In the genomic region with DNA sequence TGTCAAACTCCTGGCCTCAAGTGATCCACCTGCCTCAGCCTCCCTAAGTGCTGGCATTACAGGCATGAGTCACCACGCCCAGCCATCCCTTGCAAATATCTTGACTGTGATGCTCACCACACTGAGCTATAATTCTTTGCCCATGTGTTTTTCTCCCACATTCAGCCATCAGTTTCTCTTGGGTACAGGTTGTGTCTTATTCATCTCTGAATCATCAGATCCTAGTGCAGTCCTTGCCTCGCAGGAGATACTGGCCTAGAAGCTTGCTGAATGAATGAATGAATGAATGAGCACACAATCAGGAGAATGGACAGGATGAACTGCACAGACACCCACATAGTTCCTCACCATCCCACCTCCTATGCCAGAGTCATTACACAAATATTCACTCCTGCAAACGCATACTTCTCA, we compare ENCODE assay signal across 16 cellular contexts. TPM values are rescaled to one million over a fixed set of nuclear protein-coding genes. Genes with fewer than 3 reads are reported as not detected.
A peak's percentile ranks its signal among the peaks of the same experiment; 100 is the strongest.
DNase-seq lines count a peak whose midpoint lies in the region; ATAC-seq and TF ChIP-seq lines count a peak whose summit lies in the region.
"Had no signal": no experiment of that assay in that cellular context is flagged by ENCODE, and none has a peak within 500 bp of the region (broad histone marks: within the 10 kb centered on the region; RNA-seq: fewer than 3 reads in every experiment).

No MANE protein-coding gene starts in this region.

- no peak overlapping the region for H3K4me2 ChIP-seq in GM23248 (ENCODE audit: unreplicated experiment)

- peaks cover 16% of the 10 kb centered on the region for H3F3A ChIP-seq in GM23248 (ENCODE audit: insufficient read depth)

- H3K4me1 Mint-ChIP-seq in type B pancreatic cell (ENCODE audit: unreplicated experiment), result peaks cover 13% of the 10 kb centered on the region
- H3K4me1 Mint-ChIP-seq: stimulated activated naive B cell treated with anti-CD40 and anti-IgM and Interleukin-4, amounts not matched to agents 10 μg/mL and 1 μg/mL and 100 μg/mL, for 72 hours had no signal

- H2AFZ ChIP-seq in ACC112 (ENCODE audit: low read length, unreplicated experiment) (no peak overlapping the region), GM23248 (no peak overlapping the region)

- DNase-seq in GM23248, result peak; percentile 86
- DNase-seq in foreskin fibroblast, result peak; percentile 80 to 86
- no peak for DNase-seq in type B pancreatic cell (ENCODE audit: extremely low spot score, unreplicated experiment)
- DNase-seq in GM19238 (ENCODE audit: insufficient read length, low spot score), result no peak
- DNase-seq: activated effector memory CD4-positive, alpha-beta T cell treated with anti-CD3 and anti-CD28 coated beads, Interleukin-2, amount 50 U/mL, for 16 hours; C1 segment of cervical spinal cord; central memory CD4-positive, alpha-beta T cell; erythroblast; stimulated activated CD4-positive, alpha-beta T cell treated with anti-CD3 and anti-CD28 coated beads, Interleukin-4, amount 100 ng/mL, for 1 hour; stimulated activated naive B cell treated with anti-CD40 and anti-IgM and Interleukin-4, amounts not matched to agents 10 μg/mL and 1 μg/mL and 100 μg/mL, for 72 hours had no signal

- ATAC-seq in SK-N-SH treated with all-trans-retinoic acid at 6 μM for 48 hours (peak; percentile 83), GM21528 (IDR thresholded peaks at IDR 0.05; ENCODE audit: low FRiP score, unreplicated experiment) (no peak), HG03378 (IDR thresholded peaks at IDR 0.05; ENCODE audit: unreplicated experiment) (no peak)
- ATAC-seq: stimulated activated naive B cell treated with anti-CD40 and anti-IgM and Interleukin-4, amounts not matched to agents 10 μg/mL and 1 μg/mL and 100 μg/mL, for 72 hours had no signal

- in situ Hi-C loops in GM23248 (cut with MboI), result no loop called here

- no peaks in the 10 kb centered on the region for H3K9me2 ChIP-seq in GM23248 (ENCODE audit: insufficient read depth)

- peak overlapping the region; percentile 51; the same call in 1 of the 2 replicates for H3K27ac ChIP-seq in ACC112 (ENCODE audit: low read depth, low read length)
- H3K27ac ChIP-seq in GM23248, result no peak overlapping the region
- H3K27ac ChIP-seq: prostate gland had no signal

- H3K9me3 Mint-ChIP-seq in type B pancreatic cell, result no peaks in the 10 kb centered on the region
- H3K9me3 Mint-ChIP-seq: stimulated activated naive B cell treated with anti-CD40 and anti-IgM and Interleukin-4, amounts not matched to agents 10 μg/mL and 1 μg/mL and 100 μg/mL, for 72 hours had no signal

- no peaks in the 10 kb centered on the region for H3K36me3 Mint-ChIP-seq in type B pancreatic cell
- H3K36me3 Mint-ChIP-seq: stimulated activated naive B cell treated with anti-CD40 and anti-IgM and Interleukin-4, amounts not matched to agents 10 μg/mL and 1 μg/mL and 100 μg/mL, for 72 hours had no signal

- H3K4me3 ChIP-seq in ACC112 (ENCODE audit: low read depth, low read length) (no peak overlapping the region), GM23248 (no peak overlapping the region), foreskin fibroblast (ENCODE audit: low read depth in 1 of 2, low read length in 2 of 2) (no peak overlapping the region)
- H3K4me3 ChIP-seq: prostate gland had no signal

- no peak for TF ChIP-seq CTCF in foreskin fibroblast (IDR thresholded peaks at IDR 0.05; ENCODE audit: low read depth, low read length)
- no peak for TF ChIP-seq CTCF in type B pancreatic cell (conservative IDR thresholded peaks at IDR 0.05)

- H3K27me3 Mint-ChIP-seq in type B pancreatic cell, result no peaks in the 10 kb centered on the region

- H3K9me3 ChIP-seq in GM23248 (ENCODE audit: low read depth), result no peaks in the 10 kb centered on the region
- H3K9me3 ChIP-seq: prostate gland had no signal

- H4K20me1 ChIP-seq in GM23248 (ENCODE audit: insufficient read depth), result no peaks in the 10 kb centered on the region

- peaks cover 15% of the 10 kb centered on the region for H3K4me1 ChIP-seq in ACC112 (ENCODE audit: control insufficient read depth, insufficient read depth, low read length, unreplicated experiment)
- peaks cover 9% of the 10 kb centered on the region for H3K4me1 ChIP-seq in GM23248 (ENCODE audit: insufficient read depth)
- H3K4me1 ChIP-seq: prostate gland had no signal

- no peaks in the 10 kb centered on the region for H3K36me3 ChIP-seq in ACC112 (ENCODE audit: insufficient read depth, low read length)
- no peaks in the 10 kb centered on the region for H3K36me3 ChIP-seq in GM23248 (ENCODE audit: low read depth)
- H3K36me3 ChIP-seq: prostate gland had no signal

- H3K27me3 ChIP-seq in ACC112 (ENCODE audit: insufficient read depth, low read length) (no peaks in the 10 kb centered on the region), GM23248 (replicated peaks; ENCODE audit: insufficient read depth) (no peaks in the 10 kb centered on the region)

- no peak overlapping the region for H3K27ac Mint-ChIP-seq in type B pancreatic cell
- H3K27ac Mint-ChIP-seq: stimulated activated naive B cell treated with anti-CD40 and anti-IgM and Interleukin-4, amounts not matched to agents 10 μg/mL and 1 μg/mL and 100 μg/mL, for 72 hours had no signal

- H3K9ac ChIP-seq in GM23248, result no peak overlapping the region

- 2 to 6% methylated on average over 3 of the region's 3 CpGs for WGBS in GM23248 (ENCODE audit: low coverage in 1 of 2, low lambda C conversion rate in 2 of 2, missing lambda C conversion rate in 2 of 2), 2 experiments

- H3K79me2 ChIP-seq in ACC112 (ENCODE audit: control insufficient read depth, insufficient read depth, low read length, unreplicated experiment) (no peaks in the 10 kb centered on the region), GM23248 (ENCODE audit: insufficient read depth) (no peaks in the 10 kb centered on the region)

- no peak overlapping the region for H3K4me3 Mint-ChIP-seq in type B pancreatic cell
- H3K4me3 Mint-ChIP-seq: stimulated activated naive B cell treated with anti-CD40 and anti-IgM and Interleukin-4, amounts not matched to agents 10 μg/mL and 1 μg/mL and 100 μg/mL, for 72 hours had no signal

TF ChIP-seq in SK-N-SH treated with all-trans-retinoic acid at 6 μM for 48 hours, 23 proteins besides CTCF, POLR2A, EP300 and RAD21:
- TF ChIP-seq ZFP30 (CRISPR knock-in tag; IDR thresholded peaks at IDR 0.05), result no peak
- TF ChIP-seq, protein P1, sequence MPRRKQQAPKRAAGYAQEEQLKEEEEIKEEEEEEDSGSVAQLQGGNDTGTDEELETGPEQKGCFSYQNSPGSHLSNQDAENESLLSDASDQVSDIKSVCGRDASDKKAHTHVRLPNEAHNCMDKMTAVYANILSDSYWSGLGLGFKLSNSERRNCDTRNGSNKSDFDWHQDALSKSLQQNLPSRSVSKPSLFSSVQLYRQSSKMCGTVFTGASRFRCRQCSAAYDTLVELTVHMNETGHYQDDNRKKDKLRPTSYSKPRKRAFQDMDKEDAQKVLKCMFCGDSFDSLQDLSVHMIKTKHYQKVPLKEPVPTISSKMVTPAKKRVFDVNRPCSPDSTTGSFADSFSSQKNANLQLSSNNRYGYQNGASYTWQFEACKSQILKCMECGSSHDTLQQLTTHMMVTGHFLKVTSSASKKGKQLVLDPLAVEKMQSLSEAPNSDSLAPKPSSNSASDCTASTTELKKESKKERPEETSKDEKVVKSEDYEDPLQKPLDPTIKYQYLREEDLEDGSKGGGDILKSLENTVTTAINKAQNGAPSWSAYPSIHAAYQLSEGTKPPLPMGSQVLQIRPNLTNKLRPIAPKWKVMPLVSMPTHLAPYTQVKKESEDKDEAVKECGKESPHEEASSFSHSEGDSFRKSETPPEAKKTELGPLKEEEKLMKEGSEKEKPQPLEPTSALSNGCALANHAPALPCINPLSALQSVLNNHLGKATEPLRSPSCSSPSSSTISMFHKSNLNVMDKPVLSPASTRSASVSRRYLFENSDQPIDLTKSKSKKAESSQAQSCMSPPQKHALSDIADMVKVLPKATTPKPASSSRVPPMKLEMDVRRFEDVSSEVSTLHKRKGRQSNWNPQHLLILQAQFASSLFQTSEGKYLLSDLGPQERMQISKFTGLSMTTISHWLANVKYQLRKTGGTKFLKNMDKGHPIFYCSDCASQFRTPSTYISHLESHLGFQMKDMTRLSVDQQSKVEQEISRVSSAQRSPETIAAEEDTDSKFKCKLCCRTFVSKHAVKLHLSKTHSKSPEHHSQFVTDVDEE (CRISPR knock-in tag; IDR thresholded peaks at IDR 0.05), result no peak
- no peak for TF ChIP-seq ESRRG (CRISPR knock-in tag; IDR thresholded peaks at IDR 0.05)
- no peak for TF ChIP-seq ARNTL (CRISPR knock-in tag; IDR thresholded peaks at IDR 0.05; ENCODE audit: borderline replicate concordance, low read depth)
- TF ChIP-seq, protein P2, sequence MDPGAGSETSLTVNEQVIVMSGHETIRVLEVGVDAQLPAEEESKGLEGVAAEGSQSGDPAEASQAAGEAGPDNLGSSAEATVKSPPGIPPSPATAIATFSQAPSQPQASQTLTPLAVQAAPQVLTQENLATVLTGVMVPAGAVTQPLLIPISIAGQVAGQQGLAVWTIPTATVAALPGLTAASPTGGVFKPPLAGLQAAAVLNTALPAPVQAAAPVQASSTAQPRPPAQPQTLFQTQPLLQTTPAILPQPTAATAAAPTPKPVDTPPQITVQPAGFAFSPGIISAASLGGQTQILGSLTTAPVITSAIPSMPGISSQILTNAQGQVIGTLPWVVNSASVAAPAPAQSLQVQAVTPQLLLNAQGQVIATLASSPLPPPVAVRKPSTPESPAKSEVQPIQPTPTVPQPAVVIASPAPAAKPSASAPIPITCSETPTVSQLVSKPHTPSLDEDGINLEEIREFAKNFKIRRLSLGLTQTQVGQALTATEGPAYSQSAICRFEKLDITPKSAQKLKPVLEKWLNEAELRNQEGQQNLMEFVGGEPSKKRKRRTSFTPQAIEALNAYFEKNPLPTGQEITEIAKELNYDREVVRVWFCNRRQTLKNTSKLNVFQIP (CRISPR knock-in tag; IDR thresholded peaks at IDR 0.05; ENCODE audit: borderline replicate concordance, low read depth), result no peak
- TF ChIP-seq BACH2 (CRISPR knock-in tag; IDR thresholded peaks at IDR 0.05; ENCODE audit: borderline replicate concordance), result no peak
- no peak for TF ChIP-seq RARB (CRISPR knock-in tag; IDR thresholded peaks at IDR 0.05)
- TF ChIP-seq ZNF8 (CRISPR knock-in tag; IDR thresholded peaks at IDR 0.05), result no peak
- no peak for TF ChIP-seq ZNF565 (CRISPR knock-in tag; conservative IDR thresholded peaks at IDR 0.05; ENCODE audit: low read depth)
- TF ChIP-seq OSR1 (CRISPR knock-in tag; IDR thresholded peaks at IDR 0.05), result no peak
- no peak for TF ChIP-seq TCF4 (CRISPR knock-in tag; IDR thresholded peaks at IDR 0.05; ENCODE audit: borderline replicate concordance)
- no peak for TF ChIP-seq ZFP3 (CRISPR knock-in tag; IDR thresholded peaks at IDR 0.05)
- TF ChIP-seq CSDC2 (CRISPR knock-in tag; IDR thresholded peaks at IDR 0.05), result no peak
- TF ChIP-seq SNAI2 (CRISPR knock-in tag; IDR thresholded peaks at IDR 0.05), result no peak
- TF ChIP-seq PPARA (CRISPR knock-in tag; IDR thresholded peaks at IDR 0.05; ENCODE audit: borderline replicate concordance), result no peak

RNA-seq across cellular contexts. Expression of a gene that starts 24.4 kb away (rescaled TPM):
- 2.1 and 3.5 TPM in 2 replicates for total RNA-seq in GM23248 (2014; rRNA removed; shearing (Covaris generic))
- polyA plus RNA-seq in GM23248 (2016; fragmentation: Nextera tagmentation; extraction: Ambion mirVana), result 2.6 and 2.8 TPM in 2 replicates
- 18.3 and 28.2 TPM in 2 replicates for total RNA-seq in type B pancreatic cell (ENCODE audit: low replicate concordance)
- total RNA-seq: mononuclear cell had no signal

Comparison
In these comparisons a context has a peak if more than half of its experiments do, and no peak if none do; other contexts are left out.
1. DNase-seq: peak in GM23248 (single experiment) and foreskin fibroblast (2 of 2); none in type B pancreatic cell (single experiment) and GM19238 (single experiment).